1 cellular context compared by ENCODE assay signal in the genomic region with DNA sequence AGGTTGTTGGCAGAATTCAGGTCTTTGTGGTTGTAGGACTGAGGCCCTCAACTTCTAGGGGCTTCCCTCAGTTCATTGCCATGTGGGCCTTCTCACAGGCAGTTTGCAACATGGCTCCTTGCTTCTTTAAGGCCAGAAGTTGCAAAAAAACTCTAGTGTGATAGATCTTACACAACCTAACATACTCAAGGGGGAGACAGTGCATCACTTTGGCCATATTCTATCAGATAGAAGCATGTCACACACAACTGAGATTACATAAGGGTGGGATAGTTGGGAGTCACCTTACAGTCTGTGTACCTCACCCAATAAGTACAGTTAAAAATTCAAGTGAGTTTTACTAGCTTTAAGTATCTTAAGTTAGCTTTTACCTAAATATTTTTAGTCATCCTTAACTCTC.
TF ChIP-seq lines count a peak whose summit lies in the region.

No MANE protein-coding gene starts in this region.

TF ChIP-seq in HCT116, 20 proteins besides CTCF, POLR2A, EP300 and RAD21 (continued from another document):
- TF ChIP-seq REST (IDR thresholded peaks at IDR 0.05; ENCODE audit: low read depth) (no peak), POLR2AphosphoS5 (IDR thresholded peaks at IDR 0.05; ENCODE audit: low read depth, low read length) (no peak), SRF (IDR thresholded peaks at IDR 0.05; ENCODE audit: low read depth) (no peak), ATF3 (IDR thresholded peaks at IDR 0.05) (no peak), ZFX (IDR thresholded peaks at IDR 0.05) (no peak)
TF ChIP-seq in HCT116: peak in this region for 0.
